In genomic region chr16:53007095-53007494, GRCh38 we compare ENCODE assay signal across 17 cellular contexts. TPM values are rescaled to one million over a fixed set of nuclear protein-coding genes. Genes with fewer than 3 reads are reported as not detected.
"Had no signal": no experiment of that assay in that cellular context is flagged by ENCODE, and none has a peak within 500 bp of the region (broad histone marks: within the 10 kb centered on the region; RNA-seq: fewer than 3 reads in every experiment).

No MANE protein-coding gene starts in this region.

- H3K4me1 ChIP-seq: ascending aorta, tibial artery, vagina had no signal

- ATAC-seq: activated CD8-positive, alpha-beta memory T cell treated with anti-CD3 and anti-CD28 coated beads, Interleukin-2, amount 10 ng/mL, durations not matched to agents 7 days and 5 days; esophagus mucosa; natural killer cell had no signal

- H3K36me3 ChIP-seq: ascending aorta, cardiac muscle cell, tibial artery, vagina had no signal

- H3K27ac ChIP-seq: ascending aorta, cardiac muscle cell, tibial artery, vagina, VCaP had no signal

- FAIRE-seq: colon, endometrium had no signal

- H3K27me3 ChIP-seq: ascending aorta, cardiac muscle cell, tibial artery, vagina had no signal

- DNase-seq: activated CD4-positive, alpha-beta memory T cell treated with anti-CD3 and anti-CD28 coated beads for 36 hours; activated CD8-positive, alpha-beta memory T cell treated with anti-CD3 and anti-CD28 coated beads, Interleukin-2, amount 10 ng/mL, durations not matched to agents 7 days and 5 days; activated naive CD4-positive, alpha-beta T cell treated with anti-CD3 and anti-CD28 coated beads, Interleukin-2, amount 10 ng/mL, durations not matched to agents 7 days and 5 days; activated T-cell treated with anti-CD3 and anti-CD28 coated beads, Interleukin-2, amount 50 U/mL, for 1 hour; hypothalamus; mesenchymal stem cell; natural killer cell; stimulated activated CD4-positive, alpha-beta T cell treated with anti-CD3 and anti-CD28 coated beads, Interleukin-4, amount 100 ng/mL, for 1 hour; stimulated activated naive CD4-positive, alpha-beta T cell; tibial artery had no signal

- H3K9me3 ChIP-seq: ascending aorta, tibial artery, vagina had no signal

- H3K4me3 ChIP-seq: ascending aorta, cardiac muscle cell, tibial artery, vagina had no signal

RNA-seq across cellular contexts. Expression of gene CHD9NB, which starts 45.6 kb away (rescaled TPM):
- total RNA-seq: vagina had no signal
- polyA plus RNA-seq: cardiac muscle cell had no signal
